Comparison of ENCODE assay signal across 23 cellular contexts in the genomic region with DNA sequence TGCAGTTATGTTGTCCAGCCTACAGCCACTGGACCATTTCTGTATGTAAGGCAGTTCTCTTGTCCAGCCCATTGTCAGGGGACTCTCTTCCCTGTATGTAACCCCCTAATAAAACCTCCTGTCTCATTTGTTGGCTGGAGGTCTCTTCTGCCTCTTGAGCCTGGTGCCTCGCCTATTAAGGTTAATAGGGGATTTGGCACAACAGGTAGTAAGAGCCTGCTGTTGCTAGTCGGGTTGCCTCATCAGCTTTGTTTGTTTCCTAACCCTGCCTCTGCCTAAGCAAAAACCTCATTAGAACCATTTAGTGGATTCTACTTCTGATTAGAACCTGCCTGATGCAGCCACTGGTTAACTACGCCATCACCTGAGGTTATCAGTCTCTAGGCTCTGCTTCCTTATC. TPM values are rescaled to one million over a fixed set of nuclear protein-coding genes. Genes with fewer than 3 reads are reported as not detected.
A peak's percentile ranks its signal among the peaks of the same experiment; 100 is the strongest.
DNase-seq lines count a peak whose midpoint lies in the region; ATAC-seq and TF ChIP-seq lines count a peak whose summit lies in the region.
"Had no signal": no experiment of that assay in that cellular context is flagged by ENCODE, and none has a peak within 500 bp of the region (broad histone marks: within the 10 kb centered on the region; RNA-seq: fewer than 3 reads in every experiment).

No MANE protein-coding gene starts in this region.

- DNase-seq in NCI-H82 treated with DMSO at 0.1 percent for 48 hours (lab: John Stamatoyannopoulos, UW; ENCODE audit: unreplicated experiment) (peak; percentile 66), hepatocyte (ENCODE audit: low spot score) (peak; percentile 2), sigmoid colon (no peak), progenitor cell of endocrine pancreas (ENCODE audit: low spot score, unreplicated experiment) (no peak), H4 (ENCODE audit: low spot score) (no peak)
- no peak for DNase-seq in stimulated activated CD4-positive, alpha-beta T cell treated with anti-CD3 and anti-CD28 coated beads, Interleukin-4, amount 100 ng/mL, for 24 hours
- DNase-seq: C1 segment of cervical spinal cord; Caco-2; CD8-positive, alpha-beta T cell; MV-4-11; NCI-H1105; NCI-H146; NCI-H1930; NCI-H2107; NCI-H526; Right ventricle myocardium superior; RPMI8226 had no signal

- H3K79me2 ChIP-seq in hepatocyte: no peaks in the 10 kb centered on the region

- TF ChIP-seq POLR2A in sigmoid colon (IDR thresholded peaks at IDR 0.05): no peak

- POLR2A ChIA-PET in HEK293 (lab: Yijun Ruan, JAX): no interaction called here

- H3K4me2 ChIP-seq in hepatocyte: no peak overlapping the region

- TF ChIP-seq EP300 in sigmoid colon (IDR thresholded peaks at IDR 0.05): no peak

- ATAC-seq in GM21390 (IDR thresholded peaks at IDR 0.05; ENCODE audit: unreplicated experiment): no peak
- ATAC-seq: CD8-positive, alpha-beta T cell; HepG2; K562 had no signal

- WGBS in hepatocyte (ENCODE audit: low lambda C conversion rate, missing lambda C conversion rate): 73% methylated on average over 3 of the region's 3 CpGs
- 82 to 91% methylated on average over 3 of the region's 3 CpGs for WGBS in sigmoid colon, 2 donors

- intact Hi-C loops in sigmoid colon (cut with DNase I): no loop called here

- H3K27ac ChIP-seq in HEK293 (ENCODE audit: extremely low read depth, low read depth, low read length) (no peak overlapping the region), hepatocyte (peak overlapping the region; percentile 79), sigmoid colon (peak overlapping the region in 3 of 4 donors; percentile 54 to 77 (median 76))
- H3K27ac ChIP-seq: SJSA1 had no signal

- no peak overlapping the region for H3K4me3 ChIP-seq in HEK293 (ENCODE audit: low read depth, low read length)
- H3K4me3 ChIP-seq in hepatocyte: no peak overlapping the region
- no peak overlapping the region for H3K4me3 ChIP-seq in sigmoid colon
- H3K4me3 ChIP-seq: K562, PC-9, SJSA1 had no signal

- H3K27me3 Mint-ChIP-seq in progenitor cell of endocrine pancreas: no peaks in the 10 kb centered on the region

- H3K27me3 ChIP-seq in hepatocyte: no peaks in the 10 kb centered on the region
- no peaks in the 10 kb centered on the region for H3K27me3 ChIP-seq in sigmoid colon
- H3K27me3 ChIP-seq: SJSA1 had no signal

- peaks cover 4% of the 10 kb centered on the region for H3K9me3 Mint-ChIP-seq in progenitor cell of endocrine pancreas (ENCODE audit: low read depth)

- H3K4me3 Mint-ChIP-seq in progenitor cell of endocrine pancreas (ENCODE audit: low read depth): no peak overlapping the region
- H3K4me3 Mint-ChIP-seq: CD8-positive, alpha-beta T cell had no signal

- no peak for TF ChIP-seq CTCF in HEK293 (tag by site-specific recombination; IDR thresholded peaks at IDR 0.05)
- no peak for TF ChIP-seq CTCF in hepatocyte (IDR thresholded peaks at IDR 0.05; ENCODE audit: poor library complexity)
- no peak for TF ChIP-seq CTCF in sigmoid colon (IDR thresholded peaks at IDR 0.05)
- TF ChIP-seq CTCF in progenitor cell of endocrine pancreas (IDR thresholded peaks at IDR 0.05; ENCODE audit: unreplicated experiment): no peak

- H3K36me3 ChIP-seq in HEK293 (ENCODE audit: control insufficient read depth in 2 of 2, insufficient read depth in 1 of 2, low read length in 2 of 2) (no peaks in the 10 kb centered on the region), hepatocyte (replicated peaks; ENCODE audit: insufficient read depth, low read depth) (no peaks in the 10 kb centered on the region), sigmoid colon (no peaks in the 10 kb centered on the region)
- H3K36me3 ChIP-seq: SJSA1 had no signal

- H3K9me3 ChIP-seq in HEK293 (ENCODE audit: control insufficient read depth, insufficient read depth, low read depth, low read length) (no peaks in the 10 kb centered on the region), hepatocyte (ENCODE audit: low read depth) (no peaks in the 10 kb centered on the region), sigmoid colon (no peaks in the 10 kb centered on the region)
- H3K9me3 ChIP-seq: Caco-2, SJSA1 had no signal

- H3K4me1 ChIP-seq in HEK293 (ENCODE audit: control insufficient read depth, insufficient read depth, low read length) (peaks cover 8% of the 10 kb centered on the region), hepatocyte (ENCODE audit: insufficient read depth) (peaks cover 27% of the 10 kb centered on the region), sigmoid colon (peaks cover 0 to 20% (median 13%) of the 10 kb centered on the region in 4 donors)

- H2AFZ ChIP-seq in hepatocyte: no peak overlapping the region
- H2AFZ ChIP-seq: PC-9 had no signal

- H4K20me1 ChIP-seq in hepatocyte (ENCODE audit: insufficient read depth, poor library complexity, severe bottlenecking): no peaks in the 10 kb centered on the region

- no peaks in the 10 kb centered on the region for H3K9me2 ChIP-seq in hepatocyte (replicated peaks; ENCODE audit: insufficient read depth)

- no peaks in the 10 kb centered on the region for H3K36me3 Mint-ChIP-seq in progenitor cell of endocrine pancreas (ENCODE audit: insufficient read depth)
- H3K36me3 Mint-ChIP-seq: CD8-positive, alpha-beta T cell had no signal

- H3K4me1 Mint-ChIP-seq in progenitor cell of endocrine pancreas (ENCODE audit: low read depth): peaks cover 2% of the 10 kb centered on the region

- H3K27ac Mint-ChIP-seq in progenitor cell of endocrine pancreas: no peak overlapping the region
- H3K27ac Mint-ChIP-seq: CD8-positive, alpha-beta T cell had no signal

- CTCF ChIA-PET in HEK293 (lab: Yijun Ruan, JAX): interaction anchor here (0.5 kb wide), 1 partner anchor 8 kb away, joined by 3 read pairs; no protein-coding TSS in a partner anchor

TF ChIP-seq in HEK293, 187 proteins besides CTCF, POLR2A, EP300 and RAD21:
- no peak for TF ChIP-seq HOXD13 (CRISPR knock-in tag; IDR thresholded peaks at IDR 0.05; ENCODE audit: borderline replicate concordance)
- TF ChIP-seq ZIC2 (tag by site-specific recombination; IDR thresholded peaks at IDR 0.05): 0 out of 2 replicates have a peak, but pooled peaks have one; percentile 14
- peak; percentile 91 for TF ChIP-seq SCRT2 (tag by site-specific recombination; IDR thresholded peaks at IDR 0.05)

RNA-seq across cellular contexts. Expression of a gene that starts 41.0 kb away (rescaled TPM):
- total RNA-seq in hepatocyte: 705 and 910 TPM in 2 replicates
- 1,204 and 1,284 TPM in 2 replicates for polyA plus RNA-seq in hepatocyte
- total RNA-seq in sigmoid colon: 100 to 1,000 TPM; 594 to 993 (median 701) TPM
- 1,000 to 10,000 TPM in 2 of 3 donors, 100 to 1,000 TPM in 1; 660 to 1,449 (median 1,432) TPM for polyA plus RNA-seq in sigmoid colon
- 440 and 445 TPM in 2 replicates for total RNA-seq in progenitor cell of endocrine pancreas
- total RNA-seq in H4 (2014; rRNA removed; shearing (Covaris generic)): 1,142 and 1,215 TPM in 2 replicates

Comparison
In these comparisons a context has a peak if more than half of its experiments do, and no peak if none do; other contexts are left out.
1. DNase-seq: peak in NCI-H82 treated with DMSO at 0.1 percent for 48 hours (single experiment) and hepatocyte (single experiment); none in sigmoid colon (single experiment), progenitor cell of endocrine pancreas (single experiment), H4 (single experiment) and stimulated activated CD4-positive, alpha-beta T cell treated with anti-CD3 and anti-CD28 coated beads, Interleukin-4, amount 100 ng/mL, for 24 hours (single experiment).